Comparison of ENCODE assay signal across 8 cellular contexts in the genomic region with DNA sequence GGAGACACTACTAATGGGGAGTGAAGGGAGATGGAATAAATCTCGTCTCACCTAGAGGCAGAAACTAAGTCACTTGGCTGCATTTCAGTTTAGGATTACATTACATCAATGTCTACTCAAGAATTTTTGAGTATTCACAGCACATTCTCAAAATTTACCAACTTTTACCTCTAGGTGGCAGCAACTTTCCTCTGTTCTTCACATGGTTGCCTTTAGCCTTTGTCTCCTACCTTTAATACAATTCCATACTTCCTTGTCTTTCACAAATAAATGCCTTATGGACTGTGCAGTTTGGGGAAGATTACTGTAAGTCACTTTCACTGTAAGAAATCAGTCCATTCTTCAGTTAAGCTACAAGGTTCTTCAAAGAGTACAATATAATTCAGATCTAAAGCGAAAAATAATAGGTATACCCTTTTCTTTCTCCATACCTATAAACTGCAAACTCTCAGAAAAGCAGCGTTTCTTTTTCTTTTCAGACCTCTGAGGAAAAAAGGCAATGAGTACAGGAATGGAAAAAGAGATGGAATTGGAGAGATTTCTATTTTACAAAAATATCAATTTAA.
DNase-seq lines count a peak whose midpoint lies in the region; ATAC-seq and TF ChIP-seq lines count a peak whose summit lies in the region.

No MANE protein-coding gene starts in this region.

- TF ChIP-seq CTCF in hepatocyte (IDR thresholded peaks at IDR 0.05; ENCODE audit: poor library complexity): peak; percentile 70

- H2AFZ ChIP-seq in hepatocyte: no peak overlapping the region

- H3K4me3 ChIP-seq in hepatocyte: no peak overlapping the region

- no peaks in the 10 kb centered on the region for H4K20me1 ChIP-seq in hepatocyte (ENCODE audit: insufficient read depth, poor library complexity, severe bottlenecking)

- H3K27me3 ChIP-seq in hepatocyte: no peaks in the 10 kb centered on the region

- no peaks in the 10 kb centered on the region for H3K9me3 ChIP-seq in hepatocyte (ENCODE audit: low read depth)

- no peaks in the 10 kb centered on the region for H3K79me2 ChIP-seq in hepatocyte

- DNase-seq in COLO829 (ENCODE audit: low spot score) (peak; percentile 53), NCI-H345 (lab: John Stamatoyannopoulos, UW) (peak; percentile 79), amniotic stem cell (lab: John Stamatoyannopoulos, UW) (peak; percentile 13), hepatocyte (ENCODE audit: low spot score) (peak; percentile 81), smooth muscle cell of the brain vasculature (ENCODE audit: low read depth, low spot score) (peak; percentile 44)

- H3K27ac ChIP-seq in hepatocyte: no peak overlapping the region

- H3K4me2 ChIP-seq in hepatocyte: no peak overlapping the region

- H3K4me1 ChIP-seq in hepatocyte (ENCODE audit: insufficient read depth): peaks cover 3% of the 10 kb centered on the region

- ATAC-seq in GM18861 (IDR thresholded peaks at IDR 0.05; ENCODE audit: unreplicated experiment): peak; percentile 67
- ATAC-seq in HG03342 (IDR thresholded peaks at IDR 0.05; ENCODE audit: unreplicated experiment): peak; percentile 87
- no peak for ATAC-seq in GM21737 (IDR thresholded peaks at IDR 0.05; ENCODE audit: unreplicated experiment)

- 58% methylated on average over 3 of the region's 3 CpGs for WGBS in hepatocyte (ENCODE audit: low lambda C conversion rate, missing lambda C conversion rate)

- no peaks in the 10 kb centered on the region for H3K9me2 ChIP-seq in hepatocyte (replicated peaks; ENCODE audit: insufficient read depth)

- no peaks in the 10 kb centered on the region for H3K36me3 ChIP-seq in hepatocyte (replicated peaks; ENCODE audit: insufficient read depth, low read depth)

Comparison
In these comparisons a context has a peak if more than half of its experiments do, and no peak if none do; other contexts are left out.
1. DNase-seq: peak in every context shown above with its lines; median percentile 81 in hepatocyte; 79 in NCI-H345; 53 in COLO829; 44 in smooth muscle cell of the brain vasculature; 13 in amniotic stem cell.